Comparison of ENCODE assay signal across 11 cellular contexts in genomic region chr20:46810442-46811327, GRCh38.
DNase-seq lines count a peak whose midpoint lies in the region; ATAC-seq and TF ChIP-seq lines count a peak whose summit lies in the region.
"Had no signal": no experiment of that assay in that cellular context is flagged by ENCODE, and none has a peak within 500 bp of the region (broad histone marks: within the 10 kb centered on the region; RNA-seq: fewer than 3 reads in every experiment).

No MANE protein-coding gene starts in this region.

- no peak for TF ChIP-seq POLR2A in prostate gland (IDR thresholded peaks at IDR 0.05)

- no peaks in the 10 kb centered on the region for H3K9me3 ChIP-seq in prostate gland
- H3K9me3 ChIP-seq in BE2C = no peaks in the 10 kb centered on the region
- no peaks in the 10 kb centered on the region for H3K9me3 ChIP-seq in PC-3 (ENCODE audit: low read length)

- peak overlapping the region; percentile 53 for H3K4me3 Mint-ChIP-seq in GM23338
- H3K4me3 Mint-ChIP-seq: naive thymus-derived CD4-positive, alpha-beta T cell; T-helper 1 cell treated with Interleukin-12 subunit alpha and Interleukin-12 subunit beta and Interleukin-4 antibody, amounts not matched to agents 30 μg/mL and 1 μg/mL, for 36 hours had no signal

- peak overlapping the region; percentile 60; the same call in 1 of the 2 replicates for H3K4me2 ChIP-seq in GM23338
- no peak overlapping the region for H3K4me2 ChIP-seq in PC-3 (ENCODE audit: low read length)

- H3K9me2 ChIP-seq in GM23338 (ENCODE audit: insufficient read depth) (no peaks in the 10 kb centered on the region), PC-3 (replicated peaks; ENCODE audit: low read length) (no peaks in the 10 kb centered on the region)

- DNase-seq in GM23338 (ENCODE audit: low spot score) (peak; percentile 18), NCI-H146 treated with DMSO at 0.1 percent for 48 hours (lab: John Stamatoyannopoulos, UW; ENCODE audit: unreplicated experiment) (peak; percentile 84), prostate gland (ENCODE audit: low spot score) (no peak), BE2C (no peak), cerebellar cortex (ENCODE audit: low spot score) (no peak), PC-3 (no peak)
- DNase-seq: brain microvascular endothelial cell; naive thymus-derived CD4-positive, alpha-beta T cell had no signal

- H3K27ac ChIP-seq in GM23338 (ENCODE audit: low read depth) = no peak overlapping the region
- no peak overlapping the region; the same call in 1 of the 2 replicates for H3K27ac ChIP-seq in VCaP
- peak overlapping the region in 1 of 2 donors; percentile 6 for H3K27ac ChIP-seq in prostate gland
- no peak overlapping the region for H3K27ac ChIP-seq in PC-3 (ENCODE audit: low read length)
- H3K27ac ChIP-seq: brain microvascular endothelial cell had no signal

- BruUV-seq in PC-3 (replicated peaks; lab: Mats Ljungman, UMichigan) = no TSS peak

- H3K4me3 ChIP-seq in GM23338 = peak overlapping the region; percentile 37; the same call in 1 of the 2 replicates
- H3K4me3 ChIP-seq in prostate gland = peak overlapping the region; percentile 29 to 31
- no peak overlapping the region for H3K4me3 ChIP-seq in BE2C (ENCODE audit: low read depth, low read length)
- H3K4me3 ChIP-seq in PC-3 (ENCODE audit: low read length) = no peak overlapping the region

- H3K79me2 ChIP-seq in GM23338 (replicated peaks; ENCODE audit: insufficient read depth) = no peaks in the 10 kb centered on the region
- no peaks in the 10 kb centered on the region for H3K79me2 ChIP-seq in PC-3 (ENCODE audit: low read length)

- CTCF ChIA-PET in PC-3 (lab: Charles Lee) = interaction anchor here (0.6 kb wide), 1 partner anchor 209 kb away, joined by 7 read pairs; no protein-coding TSS in a partner anchor

- no peak overlapping the region for H3K27ac Mint-ChIP-seq in GM23338
- H3K27ac Mint-ChIP-seq: naive thymus-derived CD4-positive, alpha-beta T cell; T-helper 1 cell treated with Interleukin-12 subunit alpha and Interleukin-12 subunit beta and Interleukin-4 antibody, amounts not matched to agents 30 μg/mL and 1 μg/mL, for 36 hours had no signal

- no peaks in the 10 kb centered on the region for H3K36me3 Mint-ChIP-seq in GM23338 (ENCODE audit: low read depth)
- H3K36me3 Mint-ChIP-seq: naive thymus-derived CD4-positive, alpha-beta T cell had no signal

- no peak for TF ChIP-seq CTCF in GM23338 (conservative IDR thresholded peaks at IDR 0.05; ENCODE audit: low read depth in 2 of 2)
- TF ChIP-seq CTCF in VCaP (conservative IDR thresholded peaks at IDR 0.05) = 0 out of 2 replicates have a peak, but pooled peaks have one; percentile 10
- TF ChIP-seq CTCF in prostate gland (IDR thresholded peaks at IDR 0.05) = no peak
- no peak for TF ChIP-seq CTCF in BE2C (IDR thresholded peaks at IDR 0.05; ENCODE audit: low read depth, low read length)
- no peak for TF ChIP-seq CTCF in PC-3 (conservative IDR thresholded peaks at IDR 0.05; ENCODE audit: low read depth, low read length)

- POLR2A ChIA-PET in PC-3 (lab: Charles Lee; ENCODE audit: unreplicated experiment) = no interaction called here

- H3K9me3 Mint-ChIP-seq in GM23338 = no peaks in the 10 kb centered on the region
- H3K9me3 Mint-ChIP-seq: naive thymus-derived CD4-positive, alpha-beta T cell; T-helper 1 cell treated with Interleukin-12 subunit alpha and Interleukin-12 subunit beta and Interleukin-4 antibody, amounts not matched to agents 30 μg/mL and 1 μg/mL, for 36 hours had no signal

- H3F3A ChIP-seq in GM23338 (replicated peaks; ENCODE audit: low read depth) = 0 out of 2 replicates have a peak, but pooled peaks cover 7% of the 10 kb centered on the region
- no peaks in the 10 kb centered on the region for H3F3A ChIP-seq in PC-3 (ENCODE audit: low read length, unreplicated experiment)

- peaks cover 25% of the 10 kb centered on the region for H3K4me1 Mint-ChIP-seq in GM23338
- H3K4me1 Mint-ChIP-seq: naive thymus-derived CD4-positive, alpha-beta T cell had no signal

- H3K9ac ChIP-seq in PC-3 (ENCODE audit: low read length) = no peak overlapping the region

- H3K4me1 ChIP-seq in GM23338 (ENCODE audit: insufficient read depth) = peaks cover 12% of the 10 kb centered on the region; the same call in 1 of the 2 replicates
- H3K4me1 ChIP-seq in prostate gland (replicated peaks) = peaks cover 4% of the 10 kb centered on the region
- H3K4me1 ChIP-seq in BE2C = no peaks in the 10 kb centered on the region
- peaks cover 30% of the 10 kb centered on the region for H3K4me1 ChIP-seq in PC-3 (ENCODE audit: insufficient read depth, low read length)

- no peaks in the 10 kb centered on the region for H3K36me3 ChIP-seq in GM23338 (ENCODE audit: insufficient read depth)
- H3K36me3 ChIP-seq in prostate gland = no peaks in the 10 kb centered on the region
- H3K36me3 ChIP-seq in BE2C = no peaks in the 10 kb centered on the region
- H3K36me3 ChIP-seq in PC-3 (ENCODE audit: low read depth, low read length) = no peaks in the 10 kb centered on the region
- H3K36me3 ChIP-seq: brain microvascular endothelial cell had no signal

- H4K20me1 ChIP-seq in GM23338 (replicated peaks; ENCODE audit: insufficient read depth) (no peaks in the 10 kb centered on the region), PC-3 (ENCODE audit: low read length) (no peaks in the 10 kb centered on the region)

- intact Hi-C loops in prostate gland (cut with DNase I) (no loop called here), PC-3 (cut with micrococcal nuclease) (no loop called here)

- H3K27me3 ChIP-seq in GM23338 (ENCODE audit: insufficient read depth) = peaks cover 13% of the 10 kb centered on the region
- no peaks in the 10 kb centered on the region for H3K27me3 ChIP-seq in prostate gland (replicated peaks; ENCODE audit: insufficient read depth)
- peaks cover 12% of the 10 kb centered on the region for H3K27me3 ChIP-seq in BE2C
- H3K27me3 ChIP-seq in PC-3 (ENCODE audit: low read length) = no peaks in the 10 kb centered on the region

- H3K27me3 Mint-ChIP-seq in GM23338 (ENCODE audit: insufficient read depth, low read depth, poor library complexity) = peaks cover 7% of the 10 kb centered on the region

- WGBS in prostate gland = 26% methylated on average over 27 of the region's 28 CpGs

- H2AFZ ChIP-seq in GM23338 = no peak overlapping the region
- no peak overlapping the region for H2AFZ ChIP-seq in PC-3 (ENCODE audit: low read length)

- ATAC-seq in GM23338 (peak; percentile 41), PC-3 (no peak)
- ATAC-seq: naive thymus-derived CD4-positive, alpha-beta T cell; Panc1 had no signal

TF ChIP-seq in GM23338, 12 proteins besides CTCF, POLR2A, EP300 and RAD21 (continues in another document):
- TF ChIP-seq ZNF462 (CRISPR knock-in tag; IDR thresholded peaks at IDR 0.05) (0 out of 2 replicates have a peak, but pooled peaks have one; percentile 41), ZNF331 (CRISPR knock-in tag; IDR thresholded peaks at IDR 0.05; ENCODE audit: low read depth) (no peak)

Comparison
In these comparisons a context has a peak if more than half of its experiments do, and no peak if none do; other contexts are left out.
1. DNase-seq: peak in GM23338 (single experiment) and NCI-H146 treated with DMSO at 0.1 percent for 48 hours (single experiment); none in prostate gland (single experiment), BE2C (single experiment), cerebellar cortex (single experiment) and PC-3 (single experiment).
2. H3K4me3 ChIP-seq: peak in GM23338 (single experiment) and prostate gland (2 of 2); none in BE2C (single experiment) and PC-3 (single experiment).